Comparison of ENCODE assay signal across 11 cellular contexts in genomic region chrX:125709532-125709931, GRCh38.
"Had no signal": no experiment of that assay in that cellular context is flagged by ENCODE, and none has a peak within 500 bp of the region (broad histone marks: within the 10 kb centered on the region; RNA-seq: fewer than 3 reads in every experiment).

No MANE protein-coding gene starts in this region.

- H3K27ac ChIP-seq: GM23248 had no signal

- H3K9me3 Mint-ChIP-seq: GM23338 had no signal

- H3K9ac ChIP-seq: GM23248 had no signal

- FAIRE-seq: H1, H54 had no signal

- ATAC-seq: GM23338, HCT116 had no signal

- DNase-seq: GM23248, GOT3, H7, H9, HCEC 1CT, HFFc6 had no signal

- H3K36me3 ChIP-seq: HAP-1 had no signal

- H3K4me1 Mint-ChIP-seq: GM23338 had no signal

- H3K4me3 Mint-ChIP-seq: GM23338, H9, HFFc6 had no signal

- H2AFZ ChIP-seq: GM23248, GM23338 had no signal

- H3K4me2 ChIP-seq: GM23338 had no signal

- H3K4me3 ChIP-seq: GM23248, GM23338, HAP-1 had no signal

- H3K27ac Mint-ChIP-seq: GM23338, H9, HFFc6 had no signal
